1 cellular context compared by ENCODE assay signal in genomic region chr16:51394401-51394800, GRCh38.
TF ChIP-seq lines count a peak whose summit lies in the region.

No MANE protein-coding gene starts in this region.

TF ChIP-seq in H1, 55 proteins besides CTCF, POLR2A, EP300 and RAD21 (continued from another document):
- TF ChIP-seq MAX (IDR thresholded peaks at IDR 0.05) (no peak), SIX5 (IDR thresholded peaks at IDR 0.05; ENCODE audit: low read depth, low read length) (no peak), JUND (IDR thresholded peaks at IDR 0.05; ENCODE audit: low read length) (no peak), BRCA1 (IDR thresholded peaks at IDR 0.05; ENCODE audit: low read depth, low read length) (no peak), MAFK (IDR thresholded peaks at IDR 0.05; ENCODE audit: low read depth, low read length) (no peak), SIRT6 (IDR thresholded peaks at IDR 0.05; ENCODE audit: low read length) (no peak)
